ENCODE assay signal across 16 cellular contexts in genomic region chr4:153034681-153035080, GRCh38.
DNase-seq lines count a peak whose midpoint lies in the region; ATAC-seq and TF ChIP-seq lines count a peak whose summit lies in the region.
"Had no signal": no experiment of that assay in that cellular context is flagged by ENCODE, and none has a peak within 500 bp of the region (broad histone marks: within the 10 kb centered on the region; RNA-seq: fewer than 3 reads in every experiment).

No MANE protein-coding gene starts in this region.

- H3K27ac ChIP-seq in A673 (ENCODE audit: low read depth, low read length, poor library complexity, severe bottlenecking) (no peak overlapping the region), neural progenitor cell (peak overlapping the region; percentile 64), left lung (no peak overlapping the region)
- H3K27ac ChIP-seq: HL-60 had no signal

- H3K27me3 Mint-ChIP-seq in neural progenitor cell (ENCODE audit: insufficient read depth, low read depth): peaks cover 9% of the 10 kb centered on the region

- no peaks in the 10 kb centered on the region for H3K79me2 ChIP-seq in neural progenitor cell (ENCODE audit: low read depth)

- H3K4me3 ChIP-seq in A673 (ENCODE audit: low read depth, low read length, poor library complexity, severe bottlenecking): no peak overlapping the region
- H3K4me3 ChIP-seq in HAP-1: no peak overlapping the region
- H3K4me3 ChIP-seq in neural progenitor cell: peak overlapping the region; percentile 30
- no peak overlapping the region for H3K4me3 ChIP-seq in left lung

- H3K4me1 ChIP-seq in A673 (ENCODE audit: insufficient read depth, low read length, poor library complexity, severe bottlenecking) (peaks cover 9% of the 10 kb centered on the region), HAP-1 (peaks cover 12% of the 10 kb centered on the region), neural progenitor cell (peaks cover 47% of the 10 kb centered on the region), left lung (no peaks in the 10 kb centered on the region)
- H3K4me1 ChIP-seq: BE2C, Caco-2 had no signal

- peaks cover 19% of the 10 kb centered on the region for H3K9me3 Mint-ChIP-seq in neural progenitor cell

- POLR2A ChIA-PET in A673 (lab: Charles Lee; ENCODE audit: low non-redundant PET): no interaction called here

- H3K4me3 Mint-ChIP-seq in neural progenitor cell: no peak overlapping the region
- H3K4me3 Mint-ChIP-seq: CD4-positive, CD25-positive, alpha-beta regulatory T cell; CD8-positive, alpha-beta memory T cell had no signal

- H3K4me2 ChIP-seq in neural progenitor cell: peak overlapping the region; percentile 70

- H3K9ac ChIP-seq in neural progenitor cell: no peak overlapping the region

- CTCF ChIA-PET in A673 (lab: Charles Lee): no interaction called here

- H3K36me3 ChIP-seq in A673 (ENCODE audit: insufficient read depth, low read length, poor library complexity, severe bottlenecking): no peaks in the 10 kb centered on the region
- no peaks in the 10 kb centered on the region for H3K36me3 ChIP-seq in HAP-1 (replicated peaks)
- no peaks in the 10 kb centered on the region for H3K36me3 ChIP-seq in neural progenitor cell
- no peaks in the 10 kb centered on the region for H3K36me3 ChIP-seq in left lung
- H3K36me3 ChIP-seq: BE2C had no signal

- intact Hi-C loops in A673 (cut with micrococcal nuclease; ENCODE audit: unreplicated experiment): no loop called here
- intact Hi-C loops in left lung (cut with DNase I): no loop called here

- peaks cover 23% of the 10 kb centered on the region for H3K4me1 Mint-ChIP-seq in neural progenitor cell
- H3K4me1 Mint-ChIP-seq: CD4-positive, CD25-positive, alpha-beta regulatory T cell; CD8-positive, alpha-beta memory T cell had no signal

- peaks cover 6% of the 10 kb centered on the region for H3K27me3 ChIP-seq in A673 (replicated peaks; ENCODE audit: insufficient read depth, low read depth, low read length, poor library complexity)
- 0 out of 2 replicates have a peak, but pooled peaks cover 3% of the 10 kb centered on the region for H3K27me3 ChIP-seq in HAP-1 (ENCODE audit: low read depth)
- peaks cover 4% of the 10 kb centered on the region for H3K27me3 ChIP-seq in neural progenitor cell
- H3K27me3 ChIP-seq in left lung: no peaks in the 10 kb centered on the region
- H3K27me3 ChIP-seq: BE2C had no signal

- H3K9me3 ChIP-seq in A673 (ENCODE audit: low read depth, low read length, poor library complexity, severe bottlenecking) (no peaks in the 10 kb centered on the region), HAP-1 (peaks cover 4% of the 10 kb centered on the region; the same call in 1 of the 2 replicates), neural progenitor cell (ENCODE audit: low read depth) (no peaks in the 10 kb centered on the region), left lung (peaks cover 0 to 3% of the 10 kb centered on the region in 2 donors)
- H3K9me3 ChIP-seq: BE2C, Caco-2 had no signal

- DNase-seq in A673 (ENCODE audit: low spot score): peak; percentile 70
- peak; percentile 69 to 93 for DNase-seq in HAP-1 (ENCODE audit: low spot score in 2 of 2)
- peak; percentile 55 for DNase-seq in NCI-H69 (lab: John Stamatoyannopoulos, UW)
- DNase-seq in neural progenitor cell (ENCODE audit: low spot score): peak; percentile 86
- no peak for DNase-seq in occipital lobe (lab: John Stamatoyannopoulos, UW)
- no peak for DNase-seq in stimulated activated naive CD4-positive, alpha-beta T cell treated with Interleukin-2 at 50 U/mL for 16 hours (lab: John Stamatoyannopoulos, UW)
- no peak for DNase-seq in left lung
- no peak for DNase-seq in COR-L47 (lab: John Stamatoyannopoulos, UW)
- DNase-seq: ACHN; BE2C; C1 segment of cervical spinal cord; Caco-2; CD4-positive, CD25-positive, alpha-beta regulatory T cell; CD8-positive, alpha-beta memory T cell; HCEC 1CT had no signal

- in situ Hi-C loops in HAP-1 (cut with MboI; ENCODE audit: low sequenced_read_pairs): no loop called here

- peaks cover 4% of the 10 kb centered on the region for H4K20me1 ChIP-seq in neural progenitor cell (ENCODE audit: low read depth)

- ATAC-seq in left lung: no peak

- no peak overlapping the region for H2AFZ ChIP-seq in neural progenitor cell (replicated peaks)

- peaks cover 26% of the 10 kb centered on the region for H3F3A ChIP-seq in neural progenitor cell (ENCODE audit: low read depth)

- TF ChIP-seq CTCF in A673 (conservative IDR thresholded peaks at IDR 0.05; ENCODE audit: low read depth, low read length) (no peak), neural progenitor cell (IDR thresholded peaks at IDR 0.05) (no peak), left lung (IDR thresholded peaks at IDR 0.05) (no peak)

- no TSS peak for BruUV-seq in A673 (replicated peaks; lab: Mats Ljungman, UMichigan)

- no peaks in the 10 kb centered on the region for H3K36me3 Mint-ChIP-seq in neural progenitor cell
- H3K36me3 Mint-ChIP-seq: CD4-positive, CD25-positive, alpha-beta regulatory T cell had no signal

- no peak overlapping the region for H3K27ac Mint-ChIP-seq in neural progenitor cell
- H3K27ac Mint-ChIP-seq: CD4-positive, CD25-positive, alpha-beta regulatory T cell; CD8-positive, alpha-beta memory T cell had no signal

Comparison
In these comparisons a context has a peak if more than half of its experiments do, and no peak if none do; other contexts are left out.
1. DNase-seq: peak in A673 (single experiment), HAP-1 (2 of 2), NCI-H69 (single experiment) and neural progenitor cell (single experiment); none in occipital lobe (single experiment), stimulated activated naive CD4-positive, alpha-beta T cell treated with Interleukin-2 at 50 U/mL for 16 hours (single experiment), left lung (0 of 2) and COR-L47 (single experiment).